Comparison of ENCODE assay signal across 26 cellular contexts in the genomic region with DNA sequence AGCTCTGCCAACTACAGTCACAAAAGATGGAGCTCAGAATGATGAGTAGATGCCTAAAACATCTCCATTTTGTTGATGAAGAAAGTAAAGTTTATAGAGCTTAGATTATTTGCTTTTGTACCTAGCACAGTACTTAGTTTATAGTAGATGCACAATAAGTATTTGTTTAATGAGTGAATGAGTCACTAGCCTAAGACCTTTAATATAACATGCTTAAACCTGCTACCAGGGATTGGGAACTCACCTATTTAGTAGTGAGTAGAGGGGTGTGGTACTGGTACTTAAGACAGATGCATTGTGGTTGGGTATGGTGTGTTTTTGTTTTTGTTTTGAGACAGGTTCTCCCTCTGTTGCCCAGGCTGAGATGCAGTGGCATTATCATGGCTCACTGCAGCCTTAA.
"Had no signal": no experiment of that assay in that cellular context is flagged by ENCODE, and none has a peak within 500 bp of the region (broad histone marks: within the 10 kb centered on the region; RNA-seq: fewer than 3 reads in every experiment).

No MANE protein-coding gene starts in this region.

- H3K4me1 ChIP-seq: colonic mucosa had no signal

- DNase-seq: activated CD4-positive, alpha-beta memory T cell treated with anti-CD3 and anti-CD28 coated beads for 36 hours; activated CD4-positive, alpha-beta T cell treated with anti-CD3 and anti-CD28 coated beads, Interleukin-2, amount 10 ng/mL, durations not matched to agents 24 days and 14 days; activated CD4-positive, CD25-positive, alpha-beta regulatory T cell treated with anti-CD3 and anti-CD28 coated beads, Interleukin-2, amount 50 U/mL, for 72 hours; activated CD8-positive, alpha-beta memory T cell treated with anti-CD3 and anti-CD28 coated beads, Interleukin-2, amount 50 U/mL, for 4 hours; activated effector memory CD4-positive, alpha-beta T cell treated with anti-CD3 and anti-CD28 coated beads, Interleukin-2, amount 50 U/mL, for 16 hours; activated naive CD4-positive, alpha-beta T cell treated with anti-CD3 and anti-CD28 coated beads for 36 hours; activated naive CD8-positive, alpha-beta T cell treated with anti-CD3 and anti-CD28 coated beads for 36 hours; activated T-cell treated with anti-CD3 and anti-CD28 coated beads, Interleukin-2, amount 50 U/mL, for 1 hour; adrenal gland; aorta; body of pancreas; cerebellar nuclear complex; colonic mucosa; effector memory CD4-positive, alpha-beta T cell; foreskin melanocyte; left lung; lower lobe of right lung; mesendoderm; posterior cingulate gyrus; right cardiac atrium; stimulated activated naive CD4-positive, alpha-beta T cell; tibial artery had no signal

- H3K36me3 ChIP-seq: cardiac muscle cell, colonic mucosa had no signal

- H3K27ac ChIP-seq: adrenal gland, body of pancreas, cardiac muscle cell, colonic mucosa, esophagus muscularis mucosa, left lung, lower lobe of right lung, suprapubic skin, tibial artery had no signal

- H3K9me3 ChIP-seq: adrenal gland, body of pancreas, colonic mucosa, esophagus muscularis mucosa, left lung, lower lobe of right lung, suprapubic skin, tibial artery had no signal

- H3K27me3 ChIP-seq: adrenal gland, body of pancreas, cardiac muscle cell, colonic mucosa, esophagus muscularis mucosa, left lung, suprapubic skin, tibial artery had no signal

- ATAC-seq: body of pancreas; left lung; lower lobe of right lung; natural killer cell treated with Interleukin-12 subunit alpha and Interleukin-12 subunit beta and Interleukin-15 and Interleukin-18, amount 100 ng/mL, for 72 hours; right cardiac atrium had no signal

- H3K4me3 ChIP-seq: adrenal gland, body of pancreas, cardiac muscle cell, colonic mucosa, esophagus muscularis mucosa, left lung, lower lobe of right lung, suprapubic skin, tibial artery had no signal
